In genomic region chr3:128170866-128171516, GRCh38 we compare ENCODE assay signal across 8 cellular contexts.
A peak's percentile ranks its signal among the peaks of the same experiment; 100 is the strongest.
DNase-seq lines count a peak whose midpoint lies in the region; ATAC-seq lines count a peak whose summit lies in the region.

No MANE protein-coding gene starts in this region.

- peak; percentile 85 for DNase-seq in AG08395 (ENCODE audit: low spot score)
- DNase-seq in HAP-1 (ENCODE audit: low spot score in 2 of 2), result peak; percentile 62 to 76
- peak; percentile 29 for DNase-seq in NCI-H774 (lab: John Stamatoyannopoulos, UW)
- DNase-seq in brain pericyte (ENCODE audit: low read depth, low spot score), result peak; percentile 41
- peak; percentile 80 for DNase-seq in inferior parietal cortex (ENCODE audit: extremely low spot score)
- peak in 36 of 49 donors; percentile 15 to 77 (median 48) for DNase-seq in substantia nigra (lab: John Stamatoyannopoulos, UW)
- no peak for DNase-seq in stimulated activated CD4-positive, alpha-beta T cell treated with anti-CD3 and anti-CD28 coated beads, Interleukin-2, amount 100 ng/mL, for 24 hours

- H3K9me3 ChIP-seq in HAP-1, result no peaks in the 10 kb centered on the region

- no peaks in the 10 kb centered on the region; the same call in 1 of the 2 replicates for H3K4me1 ChIP-seq in HAP-1

- no peak overlapping the region for H3K27ac ChIP-seq in substantia nigra (ENCODE audit: low read depth, low read length, poor library complexity, severe bottlenecking)

- no peak overlapping the region for H3K4me3 ChIP-seq in HAP-1

- H3K36me3 ChIP-seq in HAP-1 (replicated peaks), result no peaks in the 10 kb centered on the region; the same call in 1 of the 2 replicates

- ATAC-seq in GM18502 (IDR thresholded peaks at IDR 0.05; ENCODE audit: poor library complexity, unreplicated experiment), result no peak

- in situ Hi-C loops in HAP-1 (cut with MboI; ENCODE audit: low sequenced_read_pairs), result no loop called here

- no peaks in the 10 kb centered on the region for H3K27me3 ChIP-seq in HAP-1 (ENCODE audit: low read depth)

Comparison
In these comparisons a context has a peak if more than half of its experiments do, and no peak if none do; other contexts are left out.
1. DNase-seq: peak in AG08395 (single experiment), HAP-1 (2 of 2), NCI-H774 (single experiment), brain pericyte (single experiment), inferior parietal cortex (single experiment) and substantia nigra (36 of 49); none in stimulated activated CD4-positive, alpha-beta T cell treated with anti-CD3 and anti-CD28 coated beads, Interleukin-2, amount 100 ng/mL, for 24 hours (0 of 2).